ENCODE assay signal across 12 cellular contexts in the genomic region with DNA sequence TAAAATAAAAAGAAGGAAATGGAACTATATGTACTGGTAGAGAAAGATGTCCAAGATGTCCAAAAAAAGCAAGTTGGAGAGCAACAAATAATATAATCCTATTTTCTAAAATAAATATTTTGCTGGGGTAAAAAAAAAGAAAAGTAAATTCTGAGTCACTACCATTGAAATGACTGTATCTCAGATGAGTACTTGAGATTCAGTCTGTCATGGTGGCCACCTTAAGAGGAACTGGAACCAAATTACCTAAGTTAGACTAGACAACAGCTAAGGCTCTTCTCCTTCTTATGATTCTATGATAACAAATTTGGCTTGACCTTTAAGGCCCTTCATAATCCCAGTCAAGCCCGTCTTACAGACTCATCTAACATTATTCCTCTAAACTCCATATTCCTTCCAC.
DNase-seq lines count a peak whose midpoint lies in the region; ATAC-seq and TF ChIP-seq lines count a peak whose summit lies in the region.
"Had no signal": no experiment of that assay in that cellular context is flagged by ENCODE, and none has a peak within 500 bp of the region (broad histone marks: within the 10 kb centered on the region; RNA-seq: fewer than 3 reads in every experiment).

No MANE protein-coding gene starts in this region.

- CTCF ChIA-PET in activated naive CD4-positive, alpha-beta T cell treated with anti-CD3 and anti-CD28 coated beads, Interleukin-2, amount 10 ng/mL, durations not matched to agents 7 days and 5 days (lab: Charles Lee): no interaction called here

- H3K36me3 Mint-ChIP-seq in activated naive CD4-positive, alpha-beta T cell treated with anti-CD3 and anti-CD28 coated beads, Interleukin-2, amount 50 U/mL, for 72 hours: no peaks in the 10 kb centered on the region
- no peaks in the 10 kb centered on the region for H3K36me3 Mint-ChIP-seq in activated naive CD4-positive, alpha-beta T cell treated with anti-CD3 and anti-CD28 coated beads, Interleukin-2, amount 10 ng/mL, durations not matched to agents 7 days and 5 days
- no peaks in the 10 kb centered on the region for H3K36me3 Mint-ChIP-seq in stimulated activated naive B cell treated with anti-CD40 and anti-IgM and Interleukin-4, amounts not matched to agents 10 μg/mL and 1 μg/mL and 100 μg/mL, for 72 hours
- H3K36me3 Mint-ChIP-seq in mesothelial cell of epicardium: no peaks in the 10 kb centered on the region

- H3K4me1 Mint-ChIP-seq in activated naive CD4-positive, alpha-beta T cell treated with anti-CD3 and anti-CD28 coated beads, Interleukin-2, amount 10 ng/mL, durations not matched to agents 7 days and 5 days: peaks cover 10% of the 10 kb centered on the region
- H3K4me1 Mint-ChIP-seq in stimulated activated naive B cell treated with anti-CD40 and anti-IgM and Interleukin-4, amounts not matched to agents 10 μg/mL and 1 μg/mL and 100 μg/mL, for 72 hours: peaks cover 46 to 57% of the 10 kb centered on the region in 2 donors
- H3K4me1 Mint-ChIP-seq in mesothelial cell of epicardium: peaks cover 51% of the 10 kb centered on the region

- no peak for TF ChIP-seq CTCF in mesothelial cell of epicardium (IDR thresholded peaks at IDR 0.05; ENCODE audit: unreplicated experiment)

- peaks cover 41% of the 10 kb centered on the region for H3K27me3 Mint-ChIP-seq in activated naive CD4-positive, alpha-beta T cell treated with anti-CD3 and anti-CD28 coated beads, Interleukin-2, amount 10 ng/mL, durations not matched to agents 7 days and 5 days
- H3K27me3 Mint-ChIP-seq in stimulated activated naive B cell treated with anti-CD40 and anti-IgM and Interleukin-4, amounts not matched to agents 10 μg/mL and 1 μg/mL and 100 μg/mL, for 72 hours: peaks cover 8% of the 10 kb centered on the region in 2 donors
- H3K27me3 Mint-ChIP-seq in mesothelial cell of epicardium (ENCODE audit: low read depth): no peaks in the 10 kb centered on the region

- H3K9me3 Mint-ChIP-seq in activated naive CD4-positive, alpha-beta T cell treated with anti-CD3 and anti-CD28 coated beads, Interleukin-2, amount 50 U/mL, for 72 hours: no peaks in the 10 kb centered on the region
- H3K9me3 Mint-ChIP-seq in activated naive CD4-positive, alpha-beta T cell treated with anti-CD3 and anti-CD28 coated beads, Interleukin-2, amount 10 ng/mL, durations not matched to agents 7 days and 5 days: no peaks in the 10 kb centered on the region
- H3K9me3 Mint-ChIP-seq in stimulated activated naive B cell treated with anti-CD40 and anti-IgM and Interleukin-4, amounts not matched to agents 10 μg/mL and 1 μg/mL and 100 μg/mL, for 72 hours: no peaks in the 10 kb centered on the region
- no peaks in the 10 kb centered on the region for H3K9me3 Mint-ChIP-seq in mesothelial cell of epicardium

- ATAC-seq in activated naive CD4-positive, alpha-beta T cell treated with anti-CD3 and anti-CD28 coated beads, Interleukin-2, amount 50 U/mL, for 72 hours: peak; percentile 25 to 54
- ATAC-seq in HG02759 (IDR thresholded peaks at IDR 0.05; ENCODE audit: unreplicated experiment) (peak; percentile 82), HG03520 (IDR thresholded peaks at IDR 0.05; ENCODE audit: unreplicated experiment) (peak; percentile 96)
- peak; percentile 94 to 95 for ATAC-seq in stimulated activated naive B cell treated with anti-CD40 and anti-IgM and Interleukin-4, amounts not matched to agents 10 μg/mL and 1 μg/mL and 100 μg/mL, for 72 hours (replicated peaks)

- DNase-seq in activated naive CD4-positive, alpha-beta T cell treated with anti-CD3 and anti-CD28 coated beads, Interleukin-2, amount 50 U/mL, for 72 hours (ENCODE audit: low spot score in 2 of 2): no peak
- no peak for DNase-seq in activated naive CD4-positive, alpha-beta T cell treated with anti-CD3 and anti-CD28 coated beads, Interleukin-2, amount 10 ng/mL, durations not matched to agents 7 days and 5 days
- no peak for DNase-seq in stimulated activated naive B cell treated with anti-CD40 and anti-IgM and Interleukin-4, amounts not matched to agents 10 μg/mL and 1 μg/mL and 100 μg/mL, for 72 hours
- DNase-seq in mucosa of gallbladder (ENCODE audit: low spot score) (no peak), mesothelial cell of epicardium (ENCODE audit: low spot score in 2 of 2, unreplicated experiment in 2 of 2) (no peak), SHP77 treated with DMSO at 0.1 percent for 48 hours (lab: John Stamatoyannopoulos, UW) (no peak)
- DNase-seq: ACHN; hypothalamus; NCI-H2171; stimulated activated CD4-positive, alpha-beta T cell treated with anti-CD3 and anti-CD28 coated beads, Interleukin-12 subunit alpha, Interleukin-12 subunit beta, amount 100 ng/mL, for 4 hours had no signal

- H3K4me3 Mint-ChIP-seq in activated naive CD4-positive, alpha-beta T cell treated with anti-CD3 and anti-CD28 coated beads, Interleukin-2, amount 10 ng/mL, durations not matched to agents 7 days and 5 days: no peak overlapping the region
- H3K4me3 Mint-ChIP-seq in stimulated activated naive B cell treated with anti-CD40 and anti-IgM and Interleukin-4, amounts not matched to agents 10 μg/mL and 1 μg/mL and 100 μg/mL, for 72 hours: peak overlapping the region; percentile 7 to 37
- no peak overlapping the region for H3K4me3 Mint-ChIP-seq in mesothelial cell of epicardium

- no peak overlapping the region for H3K27ac Mint-ChIP-seq in activated naive CD4-positive, alpha-beta T cell treated with anti-CD3 and anti-CD28 coated beads, Interleukin-2, amount 50 U/mL, for 72 hours
- H3K27ac Mint-ChIP-seq in activated naive CD4-positive, alpha-beta T cell treated with anti-CD3 and anti-CD28 coated beads, Interleukin-2, amount 10 ng/mL, durations not matched to agents 7 days and 5 days: no peak overlapping the region
- H3K27ac Mint-ChIP-seq in stimulated activated naive B cell treated with anti-CD40 and anti-IgM and Interleukin-4, amounts not matched to agents 10 μg/mL and 1 μg/mL and 100 μg/mL, for 72 hours: no peak overlapping the region
- no peak overlapping the region for H3K27ac Mint-ChIP-seq in mesothelial cell of epicardium

Comparison
In these comparisons a context has a peak if more than half of its experiments do, and no peak if none do; other contexts are left out.
1. ATAC-seq: peak in every context shown above with its lines; median percentile 96 in HG03520; 94 in stimulated activated naive B cell treated with anti-CD40 and anti-IgM and Interleukin-4, amounts not matched to agents 10 μg/mL and 1 μg/mL and 100 μg/mL, for 72 hours; 82 in HG02759; 40 in activated naive CD4-positive, alpha-beta T cell treated with anti-CD3 and anti-CD28 coated beads, Interleukin-2, amount 50 U/mL, for 72 hours.
2. H3K4me3 Mint-ChIP-seq: peak in stimulated activated naive B cell treated with anti-CD40 and anti-IgM and Interleukin-4, amounts not matched to agents 10 μg/mL and 1 μg/mL and 100 μg/mL, for 72 hours (2 of 2); none in activated naive CD4-positive, alpha-beta T cell treated with anti-CD3 and anti-CD28 coated beads, Interleukin-2, amount 10 ng/mL, durations not matched to agents 7 days and 5 days (single experiment) and mesothelial cell of epicardium (single experiment).